Comparison of ENCODE assay signal across 30 cellular contexts in genomic region chr19:45333609-45334303, GRCh38. TPM values are rescaled to one million over a fixed set of nuclear protein-coding genes. Genes with fewer than 3 reads are reported as not detected.
"Had no signal": no experiment of that assay in that cellular context is flagged by ENCODE, and none has a peak within 500 bp of the region (broad histone marks: within the 10 kb centered on the region; RNA-seq: fewer than 3 reads in every experiment).

No MANE protein-coding gene starts in this region.

- H3K27ac ChIP-seq: adrenal gland, breast epithelium, coronary artery, SK-N-MC had no signal

- H3K4me3 Mint-ChIP-seq: activated CD8-positive, alpha-beta T cell treated with anti-CD3 and anti-CD28 coated beads, Interleukin-2, amount 10 ng/mL, durations not matched to agents 7 days and 5 days; activated naive CD8-positive, alpha-beta T cell treated with anti-CD3 and anti-CD28 coated beads, Interleukin-2, amount 10 ng/mL, durations not matched to agents 7 days and 5 days; T-helper 2 cell treated with Interferon-gamma antibody and Interleukin-4, amounts not matched to agents 5 μg/mL and 100 μg/mL, for 36 hours had no signal

- H3K27me3 Mint-ChIP-seq: activated naive CD8-positive, alpha-beta T cell treated with anti-CD3 and anti-CD28 coated beads, Interleukin-2, amount 10 ng/mL, durations not matched to agents 7 days and 5 days had no signal

- H3K4me1 ChIP-seq: breast epithelium had no signal

- H3K36me3 ChIP-seq: adrenal gland, breast epithelium had no signal

- H3K27ac Mint-ChIP-seq: activated CD8-positive, alpha-beta T cell treated with anti-CD3 and anti-CD28 coated beads, Interleukin-2, amount 10 ng/mL, durations not matched to agents 7 days and 5 days; activated naive CD8-positive, alpha-beta T cell treated with anti-CD3 and anti-CD28 coated beads, Interleukin-2, amount 10 ng/mL, durations not matched to agents 7 days and 5 days; T-helper 2 cell treated with Interferon-gamma antibody and Interleukin-4, amounts not matched to agents 5 μg/mL and 100 μg/mL, for 36 hours had no signal

- DNase-seq: activated CD4-positive, alpha-beta T cell treated with anti-CD3 and anti-CD28 coated beads for 48 hours; activated CD4-positive, alpha-beta T cell treated with anti-CD3 and anti-CD28 coated beads, Interleukin-2, amount 50 U/mL, for 4 hours; activated CD4-positive, CD25-positive, alpha-beta regulatory T cell treated with anti-CD3 and anti-CD28 coated beads, Interleukin-2, amount 50 U/mL, for 72 hours; activated CD8-positive, alpha-beta memory T cell treated with anti-CD3 and anti-CD28 coated beads, Interleukin-2, amount 50 U/mL, for 48 hours; activated CD8-positive, alpha-beta T cell treated with anti-CD3 and anti-CD28 coated beads, Interleukin-2, amount 10 ng/mL, durations not matched to agents 7 days and 5 days; activated naive CD4-positive, alpha-beta T cell treated with anti-CD3 and anti-CD28 coated beads, Interleukin-2, amount 50 U/mL, for 16 hours; activated naive CD8-positive, alpha-beta T cell treated with anti-CD3 and anti-CD28 coated beads, Interleukin-2, amount 10 ng/mL, durations not matched to agents 7 days and 5 days; activated T-cell treated with anti-CD3 and anti-CD28 coated beads, Interleukin-2, amount 50 U/mL, for 1 hour; adrenal gland; anterior cingulate cortex; central memory CD4-positive, alpha-beta T cell; NCI-H1048; NCI-H146; NCI-H187 treated with DMSO at 0.1 percent for 48 hours; NCI-H2081 treated with DMSO at 0.1 percent for 48 hours; NCI-H446 treated with DMSO at 0.1 percent for 48 hours; NCI-H526; NCI-H774; OCI-M1; RPMI8226; SW 1271 had no signal

- H3K4me3 ChIP-seq: adrenal gland, breast epithelium, coronary artery, SK-N-MC had no signal

- H3K9me3 ChIP-seq: adrenal gland, breast epithelium had no signal

- H3K36me3 Mint-ChIP-seq: activated naive CD8-positive, alpha-beta T cell treated with anti-CD3 and anti-CD28 coated beads, Interleukin-2, amount 10 ng/mL, durations not matched to agents 7 days and 5 days had no signal

- H3K27me3 ChIP-seq: adrenal gland, breast epithelium had no signal

- H3K9me3 Mint-ChIP-seq: activated naive CD8-positive, alpha-beta T cell treated with anti-CD3 and anti-CD28 coated beads, Interleukin-2, amount 10 ng/mL, durations not matched to agents 7 days and 5 days; T-helper 2 cell treated with Interferon-gamma antibody and Interleukin-4, amounts not matched to agents 5 μg/mL and 100 μg/mL, for 36 hours had no signal

- ATAC-seq: activated CD8-positive, alpha-beta T cell treated with anti-CD3 and anti-CD28 coated beads, Interleukin-2, amount 10 ng/mL, durations not matched to agents 7 days and 5 days; Panc1; Right ventricle myocardium inferior had no signal

RNA-seq across cellular contexts. Expression of gene KLC3, which starts 6.8 kb away (rescaled TPM):
- total RNA-seq: activated CD8-positive, alpha-beta T cell treated with anti-CD3 and anti-CD28 coated beads, Interleukin-2, amount 10 ng/mL, durations not matched to agents 7 days and 5 days; activated naive CD8-positive, alpha-beta T cell treated with anti-CD3 and anti-CD28 coated beads, Interleukin-2, amount 10 ng/mL, durations not matched to agents 7 days and 5 days; Right ventricle myocardium inferior; T-helper 1 cell treated with Interleukin-12 subunit alpha and Interleukin-12 subunit beta and Interleukin-4 antibody, amounts not matched to agents 30 ng/mL and 1 ng/mL, for 36 hours had no signal

RNA-seq across cellular contexts. Expression of gene CKM, which starts 11.1 kb away (rescaled TPM):
- total RNA-seq: activated CD8-positive, alpha-beta T cell treated with anti-CD3 and anti-CD28 coated beads, Interleukin-2, amount 10 ng/mL, durations not matched to agents 7 days and 5 days; activated naive CD8-positive, alpha-beta T cell treated with anti-CD3 and anti-CD28 coated beads, Interleukin-2, amount 10 ng/mL, durations not matched to agents 7 days and 5 days; breast epithelium; chondrocyte; M059J; T-helper 1 cell treated with Interleukin-12 subunit alpha and Interleukin-12 subunit beta and Interleukin-4 antibody, amounts not matched to agents 30 ng/mL and 1 ng/mL, for 36 hours had no signal
